In genomic region chr22:30210235-30210831, GRCh38 we compare ENCODE assay signal across 11 cellular contexts. TPM values are rescaled to one million over a fixed set of nuclear protein-coding genes. Genes with fewer than 3 reads are reported as not detected.
DNase-seq lines count a peak whose midpoint lies in the region; FAIRE-seq and TF ChIP-seq lines count a peak whose summit lies in the region.
"Had no signal": no experiment of that assay in that cellular context is flagged by ENCODE, and none has a peak within 500 bp of the region (broad histone marks: within the 10 kb centered on the region; RNA-seq: fewer than 3 reads in every experiment).

No MANE protein-coding gene starts in this region.

- no peak for TF ChIP-seq CTCF in bronchial epithelial cell (IDR thresholded peaks at IDR 0.05; ENCODE audit: insufficient read depth, low read length, severe bottlenecking)
- TF ChIP-seq CTCF in OCI-LY7 (conservative IDR thresholded peaks at IDR 0.05; ENCODE audit: low read length): no peak
- no peak for TF ChIP-seq CTCF in GM20000 (IDR thresholded peaks at IDR 0.05; ENCODE audit: extremely low read depth, missing control alignments)

- H3K4me1 ChIP-seq in ACC112 (ENCODE audit: control insufficient read depth, insufficient read depth, low read length, unreplicated experiment): peaks cover 69% of the 10 kb centered on the region
- peaks cover 61% of the 10 kb centered on the region for H3K4me1 ChIP-seq in mucosa of stomach (ENCODE audit: control insufficient read depth, insufficient read depth, low read length)
- H3K4me1 ChIP-seq in OCI-LY7 (ENCODE audit: insufficient read depth, low read length, poor library complexity, severe bottlenecking): no peaks in the 10 kb centered on the region
- H3K4me1 ChIP-seq: prostate gland had no signal

- no peaks in the 10 kb centered on the region for H4K20me1 ChIP-seq in OCI-LY7 (ENCODE audit: insufficient read depth, low read length)

- no TSS peak for BruUV-seq in OCI-LY7 (replicated peaks; lab: Mats Ljungman, UMichigan)

- H3K9me2 ChIP-seq in OCI-LY7 (ENCODE audit: insufficient read depth, low read length): no peaks in the 10 kb centered on the region

- POLR2A ChIA-PET in OCI-LY7 (lab: Charles Lee): no interaction called here

- DNase-seq in HuH-7 (ENCODE audit: low spot score) (peak; percentile 64), bronchial epithelial cell (ENCODE audit: low read depth) (peak; percentile 85), OCI-LY7 (ENCODE audit: low spot score) (no peak), DMS53 treated with DMSO at 0.1 percent for 48 hours (lab: John Stamatoyannopoulos, UW; ENCODE audit: unreplicated experiment) (no peak), NCI-H526 (lab: John Stamatoyannopoulos, UW) (no peak), GM20000 (ENCODE audit: low spot score) (no peak)
- DNase-seq: aorta, NCI-H82 had no signal

- H3K27ac ChIP-seq in ACC112 (ENCODE audit: low read depth, low read length) (peak overlapping the region; percentile 99), OCI-LY7 (ENCODE audit: low read depth, low read length, poor library complexity, severe bottlenecking) (no peak overlapping the region)

- H3K79me2 ChIP-seq in ACC112 (ENCODE audit: control insufficient read depth, insufficient read depth, low read length, unreplicated experiment) (no peaks in the 10 kb centered on the region), OCI-LY7 (ENCODE audit: insufficient read depth, low read depth, low read length) (no peaks in the 10 kb centered on the region)

- H3K4me2 ChIP-seq in OCI-LY7 (ENCODE audit: low read length): no peak overlapping the region

- H2AFZ ChIP-seq in ACC112 (ENCODE audit: low read length, unreplicated experiment): no peak overlapping the region
- H2AFZ ChIP-seq in OCI-LY7 (ENCODE audit: low read length): no peak overlapping the region

- H3K27me3 ChIP-seq in ACC112 (ENCODE audit: insufficient read depth, low read length) (no peaks in the 10 kb centered on the region), bronchial epithelial cell (ENCODE audit: control insufficient read depth, insufficient read depth, low read length) (no peaks in the 10 kb centered on the region), mucosa of stomach (ENCODE audit: control insufficient read depth, insufficient read depth, low read length) (no peaks in the 10 kb centered on the region)

- CTCF ChIA-PET in OCI-LY7 (lab: Charles Lee; ENCODE audit: unreplicated experiment): no interaction called here

- no peak overlapping the region for H3K4me3 ChIP-seq in ACC112 (ENCODE audit: low read depth, low read length)
- no peak overlapping the region for H3K4me3 ChIP-seq in bronchial epithelial cell (ENCODE audit: low read depth, low read length)
- H3K4me3 ChIP-seq in mucosa of stomach (ENCODE audit: low read length): no peak overlapping the region
- H3K4me3 ChIP-seq in OCI-LY7 (ENCODE audit: low read depth, low read length, poor library complexity, severe bottlenecking): no peak overlapping the region
- H3K4me3 ChIP-seq: prostate gland had no signal

- H3K9me3 ChIP-seq in mucosa of stomach (ENCODE audit: control insufficient read depth, low read length) (no peaks in the 10 kb centered on the region), OCI-LY7 (ENCODE audit: low read length) (no peaks in the 10 kb centered on the region)
- H3K9me3 ChIP-seq: prostate gland had no signal

- H3K9ac ChIP-seq in mucosa of stomach (ENCODE audit: low read length): peak overlapping the region; percentile 23

- no peak for FAIRE-seq in bronchial epithelial cell (lab: Jason Lieb, UNC)

- intact Hi-C loops in OCI-LY7 (cut with micrococcal nuclease; ENCODE audit: unreplicated experiment): no loop called here

- H3K36me3 ChIP-seq in ACC112 (ENCODE audit: insufficient read depth, low read length) (no peaks in the 10 kb centered on the region), bronchial epithelial cell (ENCODE audit: control insufficient read depth, insufficient read depth, low read length) (no peaks in the 10 kb centered on the region), mucosa of stomach (ENCODE audit: control insufficient read depth, insufficient read depth, low read length) (no peaks in the 10 kb centered on the region), OCI-LY7 (ENCODE audit: insufficient read depth, low read length) (no peaks in the 10 kb centered on the region)
- H3K36me3 ChIP-seq: prostate gland had no signal

RNA-seq across cellular contexts. Expression of gene LIF, which starts 36.2 kb away (rescaled TPM):
- total RNA-seq in bronchial epithelial cell (under 0.01 and 0.26 TPM in 2 replicates), OCI-LY7 (2022) (not detected in 2 replicates)
- 0.06 TPM in 1 of 2 replicates, not detected in the other for total RNA-seq in OCI-LY7 (2014; rRNA removed; shearing (Covaris generic))

RNA-seq across cellular contexts. Expression of gene OSM, which starts 56.3 kb away (rescaled TPM):
- not detected in 2 replicates for total RNA-seq in bronchial epithelial cell
- total RNA-seq in OCI-LY7 (2014; rRNA removed; shearing (Covaris generic)): 0.18 TPM in 1 of 2 replicates, not detected in the other
- 0.79 and 0.91 TPM in 2 replicates for total RNA-seq in OCI-LY7 (2022)

Comparison
In these comparisons a context has a peak if more than half of its experiments do, and no peak if none do; other contexts are left out.
1. DNase-seq: peak in HuH-7 (single experiment) and bronchial epithelial cell (single experiment); none in OCI-LY7 (single experiment), DMS53 treated with DMSO at 0.1 percent for 48 hours (single experiment), NCI-H526 (0 of 2) and GM20000 (single experiment).